24 cellular contexts compared by ENCODE assay signal in genomic region chr10:60948871-60949270, GRCh38.
"Had no signal": no experiment of that assay in that cellular context is flagged by ENCODE, and none has a peak within 500 bp of the region (broad histone marks: within the 10 kb centered on the region; RNA-seq: fewer than 3 reads in every experiment).

No MANE protein-coding gene starts in this region.

- H3K9me3 Mint-ChIP-seq: effector memory CD8-positive, alpha-beta T cell; nephron; stimulated activated memory B cell treated with anti-CD40 and anti-IgM and Interleukin-4, amounts not matched to agents 10 μg/mL and 1 μg/mL and 100 μg/mL, for 72 hours; stimulated activated naive CD8-positive, alpha-beta T cell treated with anti-CD3 and anti-CD28 coated beads, Interleukin-15, Interleukin-2, amounts not matched to agents 100 ng/mL and 50 ng/mL, for 24 hours had no signal

- DNase-seq: effector memory CD8-positive, alpha-beta T cell; esophagus squamous epithelium; kidney; left colon; left ventricle myocardium superior; mesendoderm; naive B cell; occipital lobe; pancreas; retina; spleen; stimulated activated CD4-positive, alpha-beta T cell treated with anti-CD3 and anti-CD28 coated beads, Interleukin-15, amount 100 ng/mL, for 24 hours; stimulated activated CD4-positive, alpha-beta T cell treated with anti-CD3 and anti-CD28 coated beads, Interleukin-1b, Interleukin-23, amount 100 ng/mL, for 48 hours; stimulated activated CD4-positive, alpha-beta T cell treated with anti-CD3 and anti-CD28 coated beads, Interleukin-4, amount 100 ng/mL, for 24 hours; tibial artery; upper lobe of left lung; uterus had no signal

- H3K4me3 Mint-ChIP-seq: effector memory CD8-positive, alpha-beta T cell; naive B cell; nephron; stimulated activated memory B cell treated with anti-CD40 and anti-IgM and Interleukin-4, amounts not matched to agents 10 μg/mL and 1 μg/mL and 100 μg/mL, for 72 hours; stimulated activated naive CD8-positive, alpha-beta T cell treated with anti-CD3 and anti-CD28 coated beads, Interleukin-15, Interleukin-2, amounts not matched to agents 100 ng/mL and 50 ng/mL, for 24 hours had no signal

- FAIRE-seq: kidney, pancreas had no signal

- H3K27ac Mint-ChIP-seq: effector memory CD8-positive, alpha-beta T cell; naive B cell; progenitor cell of endocrine pancreas; stimulated activated memory B cell treated with anti-CD40 and anti-IgM and Interleukin-4, amounts not matched to agents 10 μg/mL and 1 μg/mL and 100 μg/mL, for 72 hours; stimulated activated naive CD8-positive, alpha-beta T cell treated with anti-CD3 and anti-CD28 coated beads, Interleukin-15, Interleukin-2, amounts not matched to agents 100 ng/mL and 50 ng/mL, for 24 hours had no signal

- H3K4me1 ChIP-seq: uterus had no signal

- H3K27me3 ChIP-seq: gastroesophageal sphincter, pancreas, tibial artery, uterus had no signal

- H3K36me3 Mint-ChIP-seq: naive B cell; stimulated activated memory B cell treated with anti-CD40 and anti-IgM and Interleukin-4, amounts not matched to agents 10 μg/mL and 1 μg/mL and 100 μg/mL, for 72 hours had no signal

- H3K4me3 ChIP-seq: esophagus squamous epithelium, gastroesophageal sphincter, lung, pancreas, spleen, tibial artery, upper lobe of left lung, uterus had no signal

- H3K27ac ChIP-seq: esophagus squamous epithelium, gastroesophageal sphincter, pancreas, spleen, tibial artery, upper lobe of left lung, uterus had no signal

- ATAC-seq: effector memory CD8-positive, alpha-beta T cell; gastroesophageal sphincter; left colon; left ventricle myocardium superior; pancreas; sciatic nerve; stimulated activated memory B cell treated with anti-CD40 and anti-IgM and Interleukin-4, amounts not matched to agents 10 μg/mL and 1 μg/mL and 100 μg/mL, for 72 hours had no signal

- H3K9me3 ChIP-seq: esophagus squamous epithelium, gastroesophageal sphincter, pancreas, spleen, tibial artery, upper lobe of left lung, uterus had no signal

- H3K36me3 ChIP-seq: esophagus squamous epithelium, gastroesophageal sphincter, pancreas, spleen, tibial artery, upper lobe of left lung, uterus had no signal
